9 cellular contexts compared by ENCODE assay signal in genomic region chr19:54390942-54391577, GRCh38. TPM values are rescaled to one million over a fixed set of nuclear protein-coding genes. Genes with fewer than 3 reads are reported as not detected.
A peak's percentile ranks its signal among the peaks of the same experiment; 100 is the strongest.
DNase-seq lines count a peak whose midpoint lies in the region; ATAC-seq and TF ChIP-seq lines count a peak whose summit lies in the region.
"Had no signal": no experiment of that assay in that cellular context is flagged by ENCODE, and none has a peak within 500 bp of the region (broad histone marks: within the 10 kb centered on the region; RNA-seq: fewer than 3 reads in every experiment).

No MANE protein-coding gene starts in this region.

- CTCF ChIA-PET in AG04450 (lab: Charles Lee) = interaction anchor here (0.7 to 2.7 kb wide), 17 partner anchors 9 to 619 kb away, joined by 3 to 14 read pairs (median 6); no protein-coding TSS in a partner anchor

- H3K27ac ChIP-seq in AG04450 (ENCODE audit: low read depth, low read length) (no peak overlapping the region), thoracic aorta (no peak overlapping the region)

- H3K4me1 ChIP-seq in thoracic aorta (ENCODE audit: control insufficient read depth in 1 of 2, low read depth in 2 of 2) = no peaks in the 10 kb centered on the region

- in situ Hi-C loops in GM13977 (cut with MboI; ENCODE audit: low pct_unique_long_range_greater_than_20kb, low sequenced_read_pairs, unreplicated experiment) = no loop called here

- peaks cover 4 to 9% of the 10 kb centered on the region in 2 donors for H3K27me3 Mint-ChIP-seq in natural killer cell (ENCODE audit: low read depth in 2 of 2)

- DNase-seq in AG04450 (ENCODE audit: low read depth, low spot score) (peak; percentile 16), GM13977 (ENCODE audit: low spot score) (peak; percentile 64), NCI-H526 treated with DMSO at 0.1 percent for 48 hours (lab: John Stamatoyannopoulos, UW) (peak; percentile 44), epidermal melanocyte (ENCODE audit: insufficient read length, low spot score) (peak; percentile 52), natural killer cell (peak; percentile 55), thoracic aorta (ENCODE audit: low spot score) (no peak)
- peak; percentile 46 to 47 for DNase-seq in activated CD8-positive, alpha-beta memory T cell treated with anti-CD3 and anti-CD28 coated beads for 4 hours (ENCODE audit: low read depth in 2 of 2)

- H3K27ac Mint-ChIP-seq in natural killer cell = peak overlapping the region in 1 of 2 donors; percentile 45

- intact Hi-C loops in natural killer cell (cut with micrococcal nuclease) = loop anchor here (1.0 kb wide), 1 partner anchor 66 kb away; no protein-coding TSS in a partner anchor

- peaks cover 25 to 34% of the 10 kb centered on the region in 2 donors for H3K4me1 Mint-ChIP-seq in natural killer cell

- H3K27me3 ChIP-seq in AG04450 (ENCODE audit: control insufficient read depth, insufficient read depth, low read length) = peaks cover 5% of the 10 kb centered on the region
- no peaks in the 10 kb centered on the region for H3K27me3 ChIP-seq in thoracic aorta (replicated peaks; ENCODE audit: insufficient read depth)

- peak; percentile 58 to 65 (median 60) for ATAC-seq in natural killer cell
- no peak for ATAC-seq in thoracic aorta (ENCODE audit: insufficient number of reproducible peaks, low FRiP score, low read depth)
- ATAC-seq in GM19328 (IDR thresholded peaks at IDR 0.05; ENCODE audit: unreplicated experiment) = no peak

- no peaks in the 10 kb centered on the region for H3K9me3 Mint-ChIP-seq in natural killer cell

- peaks cover 4% of the 10 kb centered on the region; the same call in 1 of the 2 replicates for H3K9me3 ChIP-seq in AG04450 (ENCODE audit: control insufficient read depth, insufficient read depth, low read length)
- no peaks in the 10 kb centered on the region for H3K9me3 ChIP-seq in thoracic aorta

- H3K36me3 Mint-ChIP-seq in natural killer cell = no peaks in the 10 kb centered on the region

- H3K36me3 ChIP-seq in thoracic aorta = no peaks in the 10 kb centered on the region

- H3K4me3 ChIP-seq in AG04450 (ENCODE audit: low read depth, low read length) (no peak overlapping the region), thoracic aorta (no peak overlapping the region)

- peak; percentile 74 for TF ChIP-seq CTCF in AG04450 (IDR thresholded peaks at IDR 0.05; ENCODE audit: low read depth, low read length)
- peak; percentile 80 for TF ChIP-seq CTCF in GM13977 (IDR thresholded peaks at IDR 0.05; ENCODE audit: extremely low read depth, insufficient read depth, missing control alignments)
- peak; percentile 92 for TF ChIP-seq CTCF in natural killer cell (IDR thresholded peaks at IDR 0.05)
- peak; percentile 54 for TF ChIP-seq CTCF in thoracic aorta (IDR thresholded peaks at IDR 0.05)

- POLR2A ChIA-PET in AG04450 (lab: Yijun Ruan, JAX) = no interaction called here

- H3K4me3 Mint-ChIP-seq in natural killer cell = peak overlapping the region; percentile 58

RNA-seq across cellular contexts. Expression of gene TTYH1, which starts 24.2 kb away (rescaled TPM):
- not detected in 2 replicates for polyA plus RNA-seq in AG04450 (2011; rRNA removed)
- not detected in 2 replicates for polyA minus RNA-seq in AG04450 (2011; rRNA and poly(A)+ RNA removed)
- total RNA-seq in natural killer cell = under 1 TPM; 0.59 to 0.84 (median 0.65) TPM
- not detected for total RNA-seq in thoracic aorta

RNA-seq across cellular contexts. Expression of gene LAIR1, which starts 26.3 kb away (rescaled TPM):
- not detected in 2 replicates for polyA plus RNA-seq in AG04450 (2011; rRNA removed)
- not detected in 2 replicates for polyA minus RNA-seq in AG04450 (2011; rRNA and poly(A)+ RNA removed)
- total RNA-seq in natural killer cell (100 to 1,000 TPM; 117 to 163 (median 156) TPM), thoracic aorta (10 to 100 TPM; 31.2 to 64.7 TPM)

RNA-seq across cellular contexts. Expression of gene LILRA4, which starts 52.1 kb away (rescaled TPM):
- not detected in 2 replicates for polyA plus RNA-seq in AG04450 (2011; rRNA removed)
- polyA minus RNA-seq in AG04450 (2011; rRNA and poly(A)+ RNA removed) = not detected in 2 replicates
- total RNA-seq in natural killer cell (1 to 10 TPM in 2 of 3 donors, not detected in 1; 2.0 to 2.4 TPM), thoracic aorta (not detected)
- total RNA-seq: urinary bladder had no signal
- polyA plus RNA-seq: urinary bladder had no signal

RNA-seq across cellular contexts. Expression of gene LENG8, which starts 57.9 kb away (rescaled TPM):
- polyA plus RNA-seq in AG04450 (2011; rRNA removed) = 16.1 and 25.2 TPM in 2 replicates
- 29.0 and 38.6 TPM in 2 replicates for polyA minus RNA-seq in AG04450 (2011; rRNA and poly(A)+ RNA removed)
- total RNA-seq in natural killer cell (100 to 1,000 TPM; 479 to 563 (median 507) TPM), thoracic aorta (100 to 1,000 TPM; 282 to 305 TPM)

Comparison
In these comparisons a context has a peak if more than half of its experiments do, and no peak if none do; other contexts are left out.
1. ATAC-seq: peak in natural killer cell (3 of 3); none in thoracic aorta (single experiment) and GM19328 (single experiment).
2. Peak in every context shown above with its lines, with median percentiles within 50 percentile points of each other: CTCF ChIP-seq.